Comparison of ENCODE assay signal across 8 cellular contexts in genomic region chr3:58899159-58899952, GRCh38.
DNase-seq lines count a peak whose midpoint lies in the region; ATAC-seq and TF ChIP-seq lines count a peak whose summit lies in the region.

No MANE protein-coding gene starts in this region.

- H3K4me3 ChIP-seq in heart right ventricle, result peak overlapping the region in 1 of 10 donors; percentile 0

- ATAC-seq in HG03354 (IDR thresholded peaks at IDR 0.05; ENCODE audit: poor library complexity, severe bottlenecking, unreplicated experiment), result peak; percentile 80
- peak; percentile 87 to 97 (median 92) for ATAC-seq in heart right ventricle

- intact Hi-C loops in heart right ventricle (cut with DNase I), result no loop called here

- peak; percentile 35 for DNase-seq in activated naive CD4-positive, alpha-beta T cell treated with Interleukin-2 at 50 U/mL for 16 hours
- no peak for DNase-seq in activated naive CD4-positive, alpha-beta T cell (lab: John Stamatoyannopoulos, UW)
- DNase-seq in activated CD4-positive, alpha-beta T cell treated with anti-CD3 and anti-CD28 coated beads, Interleukin-2, amount 50 U/mL, for 48 hours, result peak; percentile 35 to 46
- DNase-seq in heart right ventricle (peak; percentile 57 to 66), superior temporal gyrus (ENCODE audit: extremely low spot score) (no peak)
- DNase-seq in stimulated activated CD8-positive, alpha-beta memory T cell treated with anti-CD3 and anti-CD28 coated beads, Interleukin-4, amount 100 ng/mL, for 48 hours, result peak; percentile 73
- no peak for DNase-seq in effector CD8-positive, alpha-beta T cell (lab: John Stamatoyannopoulos, UW)

- no peak for TF ChIP-seq CTCF in heart right ventricle (IDR thresholded peaks at IDR 0.05)

- H3K9me3 ChIP-seq in heart right ventricle, result peaks cover 0 to 21% (median 0%) of the 10 kb centered on the region in 11 donors

- H3K36me3 ChIP-seq in heart right ventricle, result no peaks in the 10 kb centered on the region

- H3K27ac ChIP-seq in heart right ventricle, result peak overlapping the region in 7 of 10 donors; percentile 26 to 81 (median 61)

- 18 to 19% methylated on average over 8 of the region's 8 CpGs for WGBS in heart right ventricle, 2 donors

- no peaks in the 10 kb centered on the region for H3K27me3 ChIP-seq in heart right ventricle

- H3K4me1 ChIP-seq in heart right ventricle, result peaks cover 0 to 20% (median 16%) of the 10 kb centered on the region in 9 donors

Comparison
In these comparisons a context has a peak if more than half of its experiments do, and no peak if none do; other contexts are left out.
1. DNase-seq: peak in activated naive CD4-positive, alpha-beta T cell treated with Interleukin-2 at 50 U/mL for 16 hours (single experiment), activated CD4-positive, alpha-beta T cell treated with anti-CD3 and anti-CD28 coated beads, Interleukin-2, amount 50 U/mL, for 48 hours (2 of 2), heart right ventricle (2 of 2) and stimulated activated CD8-positive, alpha-beta memory T cell treated with anti-CD3 and anti-CD28 coated beads, Interleukin-4, amount 100 ng/mL, for 48 hours (single experiment); none in activated naive CD4-positive, alpha-beta T cell (0 of 4), effector CD8-positive, alpha-beta T cell (single experiment) and superior temporal gyrus (single experiment).